Comparison of ENCODE assay signal across 9 cellular contexts in the genomic region with DNA sequence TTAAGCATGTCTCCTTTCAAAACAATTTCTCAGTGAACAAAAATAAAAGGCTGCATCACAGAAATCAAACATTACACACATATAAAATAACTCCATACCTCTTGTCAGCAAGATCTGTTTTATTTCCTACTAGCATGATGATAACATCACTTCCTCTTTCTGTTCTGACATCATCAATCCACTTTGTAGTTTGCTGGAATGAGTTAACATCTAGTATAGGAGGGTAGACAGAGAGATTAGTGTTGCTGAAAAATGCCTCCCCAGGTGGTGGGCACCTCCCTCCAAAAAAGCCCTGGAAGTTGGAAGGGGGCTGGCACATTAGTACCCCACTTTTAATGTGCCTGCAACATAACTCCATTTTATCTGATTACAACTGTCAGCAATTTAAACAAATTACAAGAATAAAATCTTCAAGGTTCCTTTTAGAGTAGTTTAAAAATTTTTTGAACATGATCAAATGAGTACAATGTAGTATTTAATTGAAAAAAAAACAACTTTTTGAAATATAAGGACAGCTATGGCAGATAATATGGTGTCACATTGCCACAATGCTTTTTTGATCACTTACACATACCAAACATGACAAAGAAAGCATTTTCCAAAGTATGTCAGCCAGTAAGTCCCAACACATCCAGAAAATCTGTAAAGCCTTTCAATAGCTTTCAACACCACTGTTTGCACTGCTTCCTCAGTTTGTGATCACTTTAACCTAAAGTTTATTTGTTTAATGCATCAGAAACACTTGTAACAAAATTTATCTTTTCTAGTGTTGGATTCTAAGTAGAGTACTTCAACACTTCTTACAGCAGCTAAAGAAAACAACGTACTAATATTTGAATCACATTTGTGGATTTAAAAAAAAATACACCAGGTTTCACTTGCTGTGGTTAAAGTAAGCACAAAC. TPM values are rescaled to one million over a fixed set of nuclear protein-coding genes. Genes with fewer than 3 reads are reported as not detected.
A peak's percentile ranks its signal among the peaks of the same experiment; 100 is the strongest.
DNase-seq lines count a peak whose midpoint lies in the region; TF ChIP-seq lines count a peak whose summit lies in the region.
"Had no signal": no experiment of that assay in that cellular context is flagged by ENCODE, and none has a peak within 500 bp of the region (broad histone marks: within the 10 kb centered on the region; RNA-seq: fewer than 3 reads in every experiment).

No MANE protein-coding gene starts in this region.

- no peak for DNase-seq in activated CD4-positive, alpha-beta T cell treated with anti-CD3 and anti-CD28 coated beads, Interleukin-2, amount 10 ng/mL, durations not matched to agents 7 days and 5 days
- no peak for DNase-seq in activated CD4-positive, alpha-beta T cell treated with anti-CD3 and anti-CD28 coated beads, Interleukin-2, amount 50 U/mL, for 4 hours
- peak; percentile 59 for DNase-seq in NB4 (ENCODE audit: low read depth)
- no peak for DNase-seq in osteocyte (ENCODE audit: extremely low spot score, unreplicated experiment)
- DNase-seq in GM20000 (ENCODE audit: low spot score), result no peak
- DNase-seq in stimulated activated CD4-positive, alpha-beta T cell treated with anti-CD3 and anti-CD28 coated beads, Interleukin-15, amount 100 ng/mL, for 24 hours, result no peak
- no peak for DNase-seq in hypothalamus (lab: John Stamatoyannopoulos, UW)
- DNase-seq: NCI-H1417 treated with DMSO at 0.1 percent for 48 hours had no signal

- H3K4me3 Mint-ChIP-seq in activated CD4-positive, alpha-beta T cell treated with anti-CD3 and anti-CD28 coated beads, Interleukin-2, amount 10 ng/mL, durations not matched to agents 7 days and 5 days, result no peak overlapping the region
- H3K4me3 Mint-ChIP-seq in osteocyte (ENCODE audit: unreplicated experiment), result no peak overlapping the region

- peaks cover 14% of the 10 kb centered on the region for H3K4me1 Mint-ChIP-seq in activated CD4-positive, alpha-beta T cell treated with anti-CD3 and anti-CD28 coated beads, Interleukin-2, amount 10 ng/mL, durations not matched to agents 7 days and 5 days
- peaks cover 12% of the 10 kb centered on the region for H3K4me1 Mint-ChIP-seq in osteocyte (ENCODE audit: unreplicated experiment)

- TF ChIP-seq CTCF in NB4 (IDR thresholded peaks at IDR 0.05; ENCODE audit: low read depth, low read length) (no peak), osteocyte (IDR thresholded peaks at IDR 0.05) (no peak), GM20000 (IDR thresholded peaks at IDR 0.05; ENCODE audit: extremely low read depth, missing control alignments) (no peak)

- CTCF ChIA-PET in activated CD4-positive, alpha-beta T cell treated with anti-CD3 and anti-CD28 coated beads, Interleukin-2, amount 10 ng/mL, durations not matched to agents 7 days and 5 days (lab: Charles Lee), result interaction anchor here (0.7 kb wide), 1 partner anchor 1839 kb away, joined by 3 read pairs; no protein-coding TSS in a partner anchor

- H3K36me3 Mint-ChIP-seq in activated CD4-positive, alpha-beta T cell treated with anti-CD3 and anti-CD28 coated beads, Interleukin-2, amount 10 ng/mL, durations not matched to agents 7 days and 5 days (ENCODE audit: low read depth), result peaks cover 25% of the 10 kb centered on the region
- peaks cover 29% of the 10 kb centered on the region for H3K36me3 Mint-ChIP-seq in osteocyte (ENCODE audit: unreplicated experiment)

- H3K9me3 Mint-ChIP-seq in activated CD4-positive, alpha-beta T cell treated with anti-CD3 and anti-CD28 coated beads, Interleukin-2, amount 10 ng/mL, durations not matched to agents 7 days and 5 days, result no peaks in the 10 kb centered on the region
- no peaks in the 10 kb centered on the region for H3K9me3 Mint-ChIP-seq in osteocyte (ENCODE audit: unreplicated experiment)

- POLR2A ChIA-PET in activated CD4-positive, alpha-beta T cell treated with anti-CD3 and anti-CD28 coated beads, Interleukin-2, amount 10 ng/mL, durations not matched to agents 7 days and 5 days (lab: Charles Lee), result no interaction called here

- H3K4me3 ChIP-seq in NB4 (ENCODE audit: low read depth, low read length), result no peak overlapping the region

- no peaks in the 10 kb centered on the region for H3K27me3 Mint-ChIP-seq in activated CD4-positive, alpha-beta T cell treated with anti-CD3 and anti-CD28 coated beads, Interleukin-2, amount 10 ng/mL, durations not matched to agents 7 days and 5 days
- no peaks in the 10 kb centered on the region for H3K27me3 Mint-ChIP-seq in osteocyte (ENCODE audit: unreplicated experiment)

- peak overlapping the region; percentile 62 for H3K27ac ChIP-seq in angular gyrus (ENCODE audit: low read depth, low read length)

- peak overlapping the region; percentile 70 for H3K27ac Mint-ChIP-seq in activated CD4-positive, alpha-beta T cell treated with anti-CD3 and anti-CD28 coated beads, Interleukin-2, amount 10 ng/mL, durations not matched to agents 7 days and 5 days
- peak overlapping the region; percentile 45 for H3K27ac Mint-ChIP-seq in osteocyte (ENCODE audit: unreplicated experiment)

- TF ChIP-seq POLR2A in NB4 (IDR thresholded peaks at IDR 0.05; ENCODE audit: extremely low read depth, insufficient read length), result no peak

RNA-seq across cellular contexts. Expression of a gene that starts 44.5 kb away (rescaled TPM):
- 10 to 100 TPM; 82.1 to 83.8 TPM for total RNA-seq in activated CD4-positive, alpha-beta T cell treated with anti-CD3 and anti-CD28 coated beads, Interleukin-2, amount 10 ng/mL, durations not matched to agents 7 days and 5 days
- total RNA-seq in osteocyte, result 145 and 156 TPM in 2 replicates
